In the genomic region with DNA sequence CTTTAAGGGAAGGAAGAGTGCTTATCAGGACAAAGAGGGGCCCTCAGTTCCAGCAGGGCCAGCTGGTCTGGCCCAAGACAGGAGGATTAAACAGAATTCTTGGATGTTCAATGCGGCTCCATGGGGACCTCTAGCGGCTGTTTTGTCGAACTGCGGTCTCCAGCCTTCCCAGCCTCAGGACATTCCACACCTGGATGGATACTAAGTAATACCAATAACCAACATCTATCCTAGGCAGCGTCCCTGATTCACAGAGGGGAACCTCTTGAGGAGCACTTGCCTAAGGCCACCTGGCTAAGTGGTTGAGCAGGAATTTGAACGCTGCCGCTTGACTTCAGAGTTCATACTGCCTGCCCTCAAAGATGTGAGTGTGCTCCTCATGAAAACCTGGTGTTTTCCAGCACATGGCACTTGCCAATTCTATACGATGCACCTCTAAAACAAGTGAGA, we compare ENCODE assay signal across 8 cellular contexts. TPM values are rescaled to one million over a fixed set of nuclear protein-coding genes. Genes with fewer than 3 reads are reported as not detected.
A peak's percentile ranks its signal among the peaks of the same experiment; 100 is the strongest.
DNase-seq lines count a peak whose midpoint lies in the region; ATAC-seq, FAIRE-seq and TF ChIP-seq lines count a peak whose summit lies in the region.

No MANE protein-coding gene starts in this region.

- H3K36me3 Mint-ChIP-seq in MCF 10A (ENCODE audit: insufficient read depth, unreplicated experiment): peaks cover 18% of the 10 kb centered on the region

- no peaks in the 10 kb centered on the region for H3K4me1 ChIP-seq in HEK293 (ENCODE audit: control insufficient read depth, insufficient read depth, low read length)

- H3K4me3 ChIP-seq in HEK293 (ENCODE audit: low read depth, low read length): no peak overlapping the region

- H3K9me3 ChIP-seq in HEK293 (ENCODE audit: control insufficient read depth, insufficient read depth, low read depth, low read length): no peaks in the 10 kb centered on the region

- peak; percentile 70 for FAIRE-seq in D721Med (lab: Jason Lieb, UNC)

- no peak overlapping the region for H3K27ac ChIP-seq in HEK293 (ENCODE audit: extremely low read depth, low read depth, low read length)

- TF ChIP-seq CTCF in D721Med (IDR thresholded peaks at IDR 0.05; ENCODE audit: insufficient read depth, missing control alignments): peak; percentile 95
- TF ChIP-seq CTCF in HEK293 (tag by site-specific recombination; IDR thresholded peaks at IDR 0.05): peak; percentile 75
- peak; percentile 97 for TF ChIP-seq CTCF in MCF 10A (IDR thresholded peaks at IDR 0.05; ENCODE audit: unreplicated experiment)

- H3K4me1 Mint-ChIP-seq in MCF 10A (ENCODE audit: insufficient read depth, unreplicated experiment): peaks cover 5% of the 10 kb centered on the region

- no peaks in the 10 kb centered on the region for H3K27me3 Mint-ChIP-seq in MCF 10A (ENCODE audit: insufficient read depth, unreplicated experiment)

- peak; percentile 96 for DNase-seq in D721Med (ENCODE audit: insufficient read length, low spot score)
- peak; percentile 13 for DNase-seq in NCI-H2081 treated with DMSO at 0.1 percent for 48 hours (lab: John Stamatoyannopoulos, UW)
- peak; percentile 64 for DNase-seq in UCSD-AML1 (lab: John Stamatoyannopoulos, UW; ENCODE audit: unreplicated experiment)
- peak; percentile 90 for DNase-seq in MCF 10A (ENCODE audit: unreplicated experiment)
- peak; percentile 91 for DNase-seq in iPS-NIHi11 (ENCODE audit: low spot score)
- DNase-seq in stimulated activated CD4-positive, alpha-beta T cell treated with anti-CD3 and anti-CD28 coated beads, Interleukin-12 subunit alpha, Interleukin-12 subunit beta, amount 100 ng/mL, for 4 hours: peak; percentile 61

- CTCF ChIA-PET in HEK293 (lab: Yijun Ruan, JAX) (interaction anchor here (0.5 to 4.5 kb wide), 39 partner anchors 9 to 1683 kb away, joined by 3 to 26 read pairs (median 4); a partner anchor contains a TSS), MCF 10A (lab: Yijun Ruan, JAX) (interaction anchor here (0.5 to 10.6 kb wide), 104 partner anchors 9 to 1925 kb away, joined by 3 to 91 read pairs (median 5); a partner anchor contains a TSS)

- intact Hi-C loops in MCF 10A (cut with micrococcal nuclease): loop anchor here (1.0 to 5.0 kb wide), 8 partner anchors 17 to 622 kb away; a partner anchor contains a TSS

- no peaks in the 10 kb centered on the region for H3K9me3 Mint-ChIP-seq in MCF 10A (ENCODE audit: unreplicated experiment)

- no peak overlapping the region for H3K4me3 Mint-ChIP-seq in MCF 10A (ENCODE audit: unreplicated experiment)

- no TSS peak for BruUV-seq in MCF 10A (replicated peaks; lab: Mats Ljungman, UMichigan)

- no peak overlapping the region for H3K27ac Mint-ChIP-seq in MCF 10A (ENCODE audit: low read depth, unreplicated experiment)

- H3K36me3 ChIP-seq in HEK293 (ENCODE audit: control insufficient read depth in 2 of 2, insufficient read depth in 1 of 2, low read length in 2 of 2): no peaks in the 10 kb centered on the region

- POLR2A ChIA-PET in HEK293 (lab: Yijun Ruan, JAX) (no interaction called here), MCF 10A (lab: Yijun Ruan, JAX) (interaction anchor here (0.8 to 2.8 kb wide), 11 partner anchors 9 to 314 kb away, joined by 3 to 26 read pairs (median 4); a partner anchor contains a TSS)

- ATAC-seq in GM21529 (IDR thresholded peaks at IDR 0.05; ENCODE audit: unreplicated experiment): no peak

TF ChIP-seq in HEK293, 187 proteins besides CTCF, POLR2A, EP300 and RAD21:
- TF ChIP-seq ZNF837 (tag by site-specific recombination; IDR thresholded peaks at IDR 0.05) (no peak), ZNF654 (tag by site-specific recombination; IDR thresholded peaks at IDR 0.05; ENCODE audit: low read depth) (peak; percentile 90), ZNF670 (tag by site-specific recombination; IDR thresholded peaks at IDR 0.05; ENCODE audit: low read depth) (no peak), ZNF274 (IDR thresholded peaks at IDR 0.05; ENCODE audit: low read length) (no peak), ZNF274 (tag by site-specific recombination; IDR thresholded peaks at IDR 0.05; ENCODE audit: borderline replicate concordance) (no peak), ZNF24 (tag by site-specific recombination; IDR thresholded peaks at IDR 0.05) (no peak), ZFHX2 (tag by site-specific recombination; conservative IDR thresholded peaks at IDR 0.05) (no peak), ZNF133 (tag by site-specific recombination; IDR thresholded peaks at IDR 0.05) (no peak), ZNF549 (tag by site-specific recombination; IDR thresholded peaks at IDR 0.05) (no peak), ZNF514 (tag by site-specific recombination; IDR thresholded peaks at IDR 0.05) (no peak), GLIS2 (tag by site-specific recombination; IDR thresholded peaks at IDR 0.05) (no peak), ZNF600 (tag by site-specific recombination; IDR thresholded peaks at IDR 0.05) (0 out of 2 replicates have a peak, but pooled peaks have one; percentile 11), ZFP3 (tag by site-specific recombination; IDR thresholded peaks at IDR 0.05; ENCODE audit: low read depth) (no peak), ZNF132 (tag by site-specific recombination; IDR thresholded peaks at IDR 0.05; ENCODE audit: borderline replicate concordance) (no peak), ZNF660 (tag by site-specific recombination; IDR thresholded peaks at IDR 0.05) (0 out of 2 replicates have a peak, but pooled peaks have one; percentile 29), ZNF214 (tag by site-specific recombination; IDR thresholded peaks at IDR 0.05; ENCODE audit: borderline replicate concordance) (no peak), ZNF791 (tag by site-specific recombination; IDR thresholded peaks at IDR 0.05) (no peak), ZNF843 (tag by site-specific recombination; IDR thresholded peaks at IDR 0.05) (no peak)
- TF ChIP-seq, protein P1, sequence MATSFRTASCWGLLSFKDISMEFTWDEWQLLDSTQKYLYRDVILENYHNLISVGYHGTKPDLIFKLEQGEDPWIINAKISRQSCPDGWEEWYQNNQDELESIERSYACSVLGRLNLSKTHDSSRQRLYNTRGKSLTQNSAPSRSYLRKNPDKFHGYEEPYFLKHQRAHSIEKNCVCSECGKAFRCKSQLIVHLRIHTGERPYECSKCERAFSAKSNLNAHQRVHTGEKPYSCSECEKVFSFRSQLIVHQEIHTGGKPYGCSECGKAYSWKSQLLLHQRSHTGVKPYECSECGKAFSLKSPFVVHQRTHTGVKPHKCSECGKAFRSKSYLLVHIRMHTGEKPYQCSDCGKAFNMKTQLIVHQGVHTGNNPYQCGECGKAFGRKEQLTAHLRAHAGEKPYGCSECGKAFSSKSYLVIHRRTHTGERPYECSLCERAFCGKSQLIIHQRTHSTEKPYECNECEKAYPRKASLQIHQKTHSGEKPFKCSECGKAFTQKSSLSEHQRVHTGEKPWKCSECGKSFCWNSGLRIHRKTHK (tag by site-specific recombination; IDR thresholded peaks at IDR 0.05): no peak
- TF ChIP-seq, protein P2, sequence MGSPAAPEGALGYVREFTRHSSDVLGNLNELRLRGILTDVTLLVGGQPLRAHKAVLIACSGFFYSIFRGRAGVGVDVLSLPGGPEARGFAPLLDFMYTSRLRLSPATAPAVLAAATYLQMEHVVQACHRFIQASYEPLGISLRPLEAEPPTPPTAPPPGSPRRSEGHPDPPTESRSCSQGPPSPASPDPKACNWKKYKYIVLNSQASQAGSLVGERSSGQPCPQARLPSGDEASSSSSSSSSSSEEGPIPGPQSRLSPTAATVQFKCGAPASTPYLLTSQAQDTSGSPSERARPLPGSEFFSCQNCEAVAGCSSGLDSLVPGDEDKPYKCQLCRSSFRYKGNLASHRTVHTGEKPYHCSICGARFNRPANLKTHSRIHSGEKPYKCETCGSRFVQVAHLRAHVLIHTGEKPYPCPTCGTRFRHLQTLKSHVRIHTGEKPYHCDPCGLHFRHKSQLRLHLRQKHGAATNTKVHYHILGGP (tag by site-specific recombination; IDR thresholded peaks at IDR 0.05): no peak

RNA-seq across cellular contexts. Expression of a gene that starts 15.5 kb away (rescaled TPM):
- not detected in 2 replicates for total RNA-seq in MCF 10A (2022)

RNA-seq across cellular contexts. Expression of a gene that starts 19.7 kb away (rescaled TPM):
- 136 and 154 TPM in 2 replicates for total RNA-seq in MCF 10A (2022)

Comparison
In these comparisons a context has a peak if more than half of its experiments do, and no peak if none do; other contexts are left out.
1. DNase-seq: peak in every context shown above with its lines; median percentile 96 in D721Med; 91 in iPS-NIHi11; 90 in MCF 10A; 64 in UCSD-AML1; 61 in stimulated activated CD4-positive, alpha-beta T cell treated with anti-CD3 and anti-CD28 coated beads, Interleukin-12 subunit alpha, Interleukin-12 subunit beta, amount 100 ng/mL, for 4 hours; 13 in NCI-H2081 treated with DMSO at 0.1 percent for 48 hours.